ENCODE assay signal across 20 cellular contexts in genomic region chrX:120260369-120260768, GRCh38. TPM values are rescaled to one million over a fixed set of nuclear protein-coding genes. Genes with fewer than 3 reads are reported as not detected.
A peak's percentile ranks its signal among the peaks of the same experiment; 100 is the strongest.
DNase-seq lines count a peak whose midpoint lies in the region; TF ChIP-seq lines count a peak whose summit lies in the region.
"Had no signal": no experiment of that assay in that cellular context is flagged by ENCODE, and none has a peak within 500 bp of the region (broad histone marks: within the 10 kb centered on the region; RNA-seq: fewer than 3 reads in every experiment).

No MANE protein-coding gene starts in this region.

- no peak for TF ChIP-seq CTCF in epithelial cell of esophagus (IDR thresholded peaks at IDR 0.05; ENCODE audit: insufficient read depth, low read depth, low read length, missing control alignments)
- no peak for TF ChIP-seq CTCF in tibial artery (IDR thresholded peaks at IDR 0.05)
- TF ChIP-seq CTCF in HFFc6 (IDR thresholded peaks at IDR 0.05): no peak

- H3K27me3 Mint-ChIP-seq in HFFc6 (ENCODE audit: insufficient read depth): no peaks in the 10 kb centered on the region; the same call in none of the 2 replicates
- H3K27me3 Mint-ChIP-seq: activated naive CD8-positive, alpha-beta T cell treated with anti-CD3 and anti-CD28 coated beads for 36 hours had no signal

- intact Hi-C loops in tibial artery (cut with DNase I; ENCODE audit: low total_unique reads): no loop called here

- H3K9me3 ChIP-seq in tibial artery: no peaks in the 10 kb centered on the region
- H3K9me3 ChIP-seq: psoas muscle had no signal

- H3K4me1 ChIP-seq in tibial artery: no peaks in the 10 kb centered on the region
- H3K4me1 ChIP-seq: psoas muscle had no signal

- no peak overlapping the region for H3K27ac Mint-ChIP-seq in HFFc6
- H3K27ac Mint-ChIP-seq: activated naive CD8-positive, alpha-beta T cell treated with anti-CD3 and anti-CD28 coated beads for 36 hours; activated T-helper 1 cell treated with anti-CD3 and anti-CD28 coated beads, Interleukin-12 subunit alpha, Interleukin-12 subunit beta, Interleukin-2, Interleukin-4 antibody, amounts not matched to agents 30 ng/mL and 10 ng/mL and 1 ng/mL, durations not matched to agents 14 hours and 24 hours and 36 hours; natural killer cell treated with Interleukin-12 subunit alpha and Interleukin-12 subunit beta and Interleukin-15 and Interleukin-18, amount 100 ng/mL, for 72 hours had no signal

- no peaks in the 10 kb centered on the region for H3K4me1 Mint-ChIP-seq in HFFc6 (ENCODE audit: low read depth)

- no peaks in the 10 kb centered on the region for H3K36me3 ChIP-seq in tibial artery
- H3K36me3 ChIP-seq: brain microvascular endothelial cell had no signal

- no peaks in the 10 kb centered on the region for H3K9me3 Mint-ChIP-seq in HFFc6
- H3K9me3 Mint-ChIP-seq: activated naive CD8-positive, alpha-beta T cell treated with anti-CD3 and anti-CD28 coated beads for 36 hours; activated T-helper 1 cell treated with anti-CD3 and anti-CD28 coated beads, Interleukin-12 subunit alpha, Interleukin-12 subunit beta, Interleukin-2, Interleukin-4 antibody, amounts not matched to agents 30 ng/mL and 10 ng/mL and 1 ng/mL, durations not matched to agents 14 hours and 24 hours and 36 hours; natural killer cell treated with Interleukin-12 subunit alpha and Interleukin-12 subunit beta and Interleukin-15 and Interleukin-18, amount 100 ng/mL, for 72 hours had no signal

- H3K27ac ChIP-seq in tibial artery: no peak overlapping the region
- H3K27ac ChIP-seq: brain microvascular endothelial cell, psoas muscle, SK-N-MC had no signal

- H3K27me3 ChIP-seq in tibial artery: no peaks in the 10 kb centered on the region
- H3K27me3 ChIP-seq: brain microvascular endothelial cell had no signal

- H3K4me3 Mint-ChIP-seq in HFFc6: no peak overlapping the region
- H3K4me3 Mint-ChIP-seq: activated naive CD8-positive, alpha-beta T cell treated with anti-CD3 and anti-CD28 coated beads for 36 hours; activated T-helper 1 cell treated with anti-CD3 and anti-CD28 coated beads, Interleukin-12 subunit alpha, Interleukin-12 subunit beta, Interleukin-2, Interleukin-4 antibody, amounts not matched to agents 30 ng/mL and 10 ng/mL and 1 ng/mL, durations not matched to agents 14 hours and 24 hours and 36 hours; natural killer cell treated with Interleukin-12 subunit alpha and Interleukin-12 subunit beta and Interleukin-15 and Interleukin-18, amount 100 ng/mL, for 72 hours had no signal

- no peaks in the 10 kb centered on the region for H3K36me3 Mint-ChIP-seq in HFFc6 (ENCODE audit: low read depth)
- H3K36me3 Mint-ChIP-seq: natural killer cell treated with Interleukin-12 subunit alpha and Interleukin-12 subunit beta and Interleukin-15 and Interleukin-18, amount 100 ng/mL, for 72 hours had no signal

- H3K4me3 ChIP-seq in epithelial cell of esophagus (ENCODE audit: low read length) (no peak overlapping the region), tibial artery (no peak overlapping the region)
- H3K4me3 ChIP-seq: psoas muscle, SK-N-MC, smooth muscle cell had no signal

- DNase-seq in DMS79 (lab: John Stamatoyannopoulos, UW) (peak; percentile 64), LoVo (ENCODE audit: low spot score) (peak; percentile 3), NCI-H345 treated with DMSO at 0.1 percent for 48 hours (lab: John Stamatoyannopoulos, UW; ENCODE audit: unreplicated experiment) (peak; percentile 63), epithelial cell of esophagus (ENCODE audit: low read depth) (peak; percentile 88), NCI-H2227 (lab: John Stamatoyannopoulos, UW; ENCODE audit: unreplicated experiment) (no peak), tibial artery (no peak), HFFc6 (no peak), nucleus accumbens (lab: John Stamatoyannopoulos, UW) (no peak)
- DNase-seq: activated naive CD8-positive, alpha-beta T cell treated with anti-CD3 and anti-CD28 coated beads for 36 hours; brain microvascular endothelial cell; foreskin melanocyte; NCI-H226; psoas muscle; stimulated activated CD4-positive, alpha-beta T cell treated with anti-CD3 and anti-CD28 coated beads, Interleukin-4, amount 100 ng/mL, for 24 hours; T-helper 9 cell had no signal

RNA-seq across cellular contexts. Expression of gene ZBTB33, which starts 9.8 kb away (rescaled TPM):
- total RNA-seq in HFFc6 (2021; fragmentation: NEBNext Ultra II Directional; extraction: Animal tissue kit (Norgen Biotek cat#: 25700)): 10 to 100 TPM in 3 of 6 experiments, 1 to 10 TPM in 3; 7.4 to 11.4 (median 10.1) TPM

RNA-seq across cellular contexts. Expression of gene TMEM255A, which starts 50.9 kb away (rescaled TPM):
- total RNA-seq in HFFc6 (2021; fragmentation: NEBNext Ultra II Directional; extraction: Animal tissue kit (Norgen Biotek cat#: 25700)): under 1 TPM in 4 of 6 experiments, not detected in 2; 0.20 to 0.56 (median 0.33) TPM
- total RNA-seq: activated CD8-positive, alpha-beta memory T cell treated with anti-CD3 and anti-CD28 coated beads for 36 hours; activated naive CD8-positive, alpha-beta T cell treated with anti-CD3 and anti-CD28 coated beads for 36 hours; activated T-helper 1 cell treated with anti-CD3 and anti-CD28 coated beads, Interleukin-12 subunit alpha, Interleukin-12 subunit beta, Interleukin-2, Interleukin-4 antibody, amounts not matched to agents 30 ng/mL and 10 ng/mL and 1 ng/mL, durations not matched to agents 14 hours and 24 hours and 36 hours; natural killer cell treated with Interleukin-12 subunit alpha and Interleukin-12 subunit beta and Interleukin-15 and Interleukin-18, amount 100 ng/mL, for 72 hours had no signal

Comparison
In these comparisons a context has a peak if more than half of its experiments do, and no peak if none do; other contexts are left out.
1. DNase-seq: peak in DMS79 (single experiment), LoVo (single experiment), NCI-H345 treated with DMSO at 0.1 percent for 48 hours (single experiment) and epithelial cell of esophagus (single experiment); none in NCI-H2227 (single experiment), tibial artery (0 of 2), HFFc6 (single experiment) and nucleus accumbens (0 of 56).